In the genomic region with DNA sequence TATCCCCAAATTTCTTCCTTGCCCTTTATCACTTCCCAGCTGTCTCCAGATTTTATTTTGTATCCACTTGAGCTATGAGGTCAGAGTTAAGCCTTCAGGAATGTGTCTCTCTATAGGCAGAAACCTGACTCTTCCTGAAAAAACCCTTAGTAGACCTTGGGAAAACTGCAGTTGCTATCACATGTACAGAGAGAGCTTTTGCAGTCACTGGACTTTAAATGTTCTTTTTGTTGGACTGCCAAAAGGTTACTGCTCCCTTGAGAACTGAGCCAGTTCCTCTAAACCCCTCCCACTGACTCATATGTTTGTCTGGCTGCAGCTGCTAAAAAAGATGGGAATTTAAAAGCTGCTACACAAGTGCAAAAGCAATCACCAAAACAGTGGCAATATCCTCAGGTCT, we compare ENCODE assay signal across 7 cellular contexts.
DNase-seq lines count a peak whose midpoint lies in the region; ATAC-seq and TF ChIP-seq lines count a peak whose summit lies in the region.

No MANE protein-coding gene starts in this region.

- H3K27ac ChIP-seq in right cardiac atrium (ENCODE audit: low read length) = peak overlapping the region; percentile 21

- H3K27ac Mint-ChIP-seq in WTC11 = peak overlapping the region; percentile 62; the same call in 1 of the 2 replicates

- H3K4me1 ChIP-seq in right cardiac atrium (ENCODE audit: control insufficient read depth, insufficient read depth, low read length) = peaks cover 6% of the 10 kb centered on the region

- no peak overlapping the region for H3K4me3 Mint-ChIP-seq in WTC11

- H3K4me1 Mint-ChIP-seq in WTC11 = peaks cover 13% of the 10 kb centered on the region

- H3K27me3 ChIP-seq in right cardiac atrium (ENCODE audit: control insufficient read depth, insufficient read depth) = no peaks in the 10 kb centered on the region

- H3K9me3 Mint-ChIP-seq in WTC11 = no peaks in the 10 kb centered on the region

- CTCF ChIA-PET in WTC11 (lab: Charles Lee) = no interaction called here

- H3K36me3 Mint-ChIP-seq in WTC11 = no peaks in the 10 kb centered on the region

- no peaks in the 10 kb centered on the region for H3K27me3 Mint-ChIP-seq in WTC11 (ENCODE audit: low read depth)

- no peak overlapping the region for H3K4me3 ChIP-seq in right cardiac atrium (ENCODE audit: low read length)

- POLR2A ChIA-PET in WTC11 (lab: Charles Lee) = interaction anchor here (0.6 kb wide), 1 partner anchor 703 kb away, joined by 3 read pairs; no protein-coding TSS in a partner anchor

- no peaks in the 10 kb centered on the region for H3K9me3 ChIP-seq in right cardiac atrium (ENCODE audit: control insufficient read depth, low read length)

- ATAC-seq in WTC11 (peak; percentile 26), right cardiac atrium (peak; percentile 95 to 98), HG03196 (IDR thresholded peaks at IDR 0.05; ENCODE audit: unreplicated experiment) (no peak)

- TF ChIP-seq CTCF in WTC11 (IDR thresholded peaks at IDR 0.05) = no peak

- DNase-seq in HS-5 (ENCODE audit: low read depth) = peak; percentile 94
- no peak for DNase-seq in WTC11 (ENCODE audit: low spot score)
- DNase-seq in right cardiac atrium = peak in 2 of 3 donors; percentile 18 to 42
- DNase-seq in smooth muscle cell of the brain vasculature (ENCODE audit: low read depth, low spot score) = peak; percentile 91
- no peak for DNase-seq in HuH-7 (ENCODE audit: low spot score)
- DNase-seq in ecto neural progenitor cell (ENCODE audit: low spot score) = no peak

- intact Hi-C loops in right cardiac atrium (cut with DNase I) = no loop called here

TF ChIP-seq in WTC11, 78 proteins besides CTCF, POLR2A, EP300 and RAD21:
- TF ChIP-seq, protein P1, sequence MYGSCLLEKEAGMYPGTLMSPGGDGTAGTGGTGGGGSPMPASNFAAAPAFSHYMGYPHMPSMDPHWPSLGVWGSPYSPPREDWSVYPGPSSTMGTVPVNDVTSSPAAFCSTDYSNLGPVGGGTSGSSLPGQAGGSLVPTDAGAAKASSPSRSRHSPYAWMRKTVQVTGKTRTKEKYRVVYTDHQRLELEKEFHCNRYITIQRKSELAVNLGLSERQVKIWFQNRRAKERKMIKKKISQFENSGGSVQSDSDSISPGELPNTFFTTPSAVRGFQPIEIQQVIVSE (CRISPR knock-in tag; IDR thresholded peaks at IDR 0.05; ENCODE audit: borderline replicate concordance) = no peak
- TF ChIP-seq ZNF671 (CRISPR knock-in tag; IDR thresholded peaks at IDR 0.05) (no peak), ZNF121 (CRISPR knock-in tag; IDR thresholded peaks at IDR 0.05) (no peak), ZNF416 (CRISPR knock-in tag; IDR thresholded peaks at IDR 0.05) (no peak), OVOL2 (CRISPR knock-in tag; IDR thresholded peaks at IDR 0.05; ENCODE audit: borderline replicate concordance) (no peak), ZNF263 (CRISPR knock-in tag; IDR thresholded peaks at IDR 0.05; ENCODE audit: low read depth) (no peak), PRRX2 (CRISPR knock-in tag; IDR thresholded peaks at IDR 0.05) (no peak), KAT7 (CRISPR knock-in tag; IDR thresholded peaks at IDR 0.05; ENCODE audit: borderline replicate concordance) (no peak), NFATC4 (CRISPR knock-in tag; IDR thresholded peaks at IDR 0.05) (no peak)

Comparison
In these comparisons a context has a peak if more than half of its experiments do, and no peak if none do; other contexts are left out.
1. DNase-seq: peak in HS-5 (single experiment), right cardiac atrium (2 of 3) and smooth muscle cell of the brain vasculature (single experiment); none in WTC11 (single experiment), HuH-7 (single experiment) and ecto neural progenitor cell (single experiment).